Comparison of ENCODE assay signal across 14 cellular contexts in genomic region chrX:19630228-19630627, GRCh38.
DNase-seq lines count a peak whose midpoint lies in the region; ATAC-seq, FAIRE-seq and TF ChIP-seq lines count a peak whose summit lies in the region.
"Had no signal": no experiment of that assay in that cellular context is flagged by ENCODE, and none has a peak within 500 bp of the region (broad histone marks: within the 10 kb centered on the region; RNA-seq: fewer than 3 reads in every experiment).

No MANE protein-coding gene starts in this region.

- SMC1A ChIA-PET in GM12878 (lab: Charles Lee; ENCODE audit: uncharacterized antibody, unreplicated experiment), result no interaction called here

- BruUV-seq in GM12878 (replicated peaks; lab: Mats Ljungman, UMichigan), result no TSS peak

- H3K27me3 Mint-ChIP-seq in CD4-positive, alpha-beta T cell, result no peaks in the 10 kb centered on the region

- TF ChIP-seq CTCF in CD4-positive, alpha-beta T cell (IDR thresholded peaks at IDR 0.05), result no peak
- TF ChIP-seq CTCF in GM12878 (IDR thresholded peaks at IDR 0.05 in 2 of 3, conservative IDR thresholded peaks at IDR 0.05 in 1 of 3; ENCODE audit: control insufficient read depth in 2 of 3, extremely low read depth in 1 of 3, insufficient read depth in 1 of 3, low read depth in 3 of 3, low read length in 3 of 3) (no peak), right atrium auricular region (IDR thresholded peaks at IDR 0.05) (no peak)

- no peak overlapping the region for H3K4me3 Mint-ChIP-seq in CD4-positive, alpha-beta T cell
- H3K4me3 Mint-ChIP-seq: endodermal cell had no signal

- no peaks in the 10 kb centered on the region for H3K27me3 ChIP-seq in CD4-positive, alpha-beta T cell (ENCODE audit: control insufficient read depth, insufficient read depth, low read length)
- no peaks in the 10 kb centered on the region for H3K27me3 ChIP-seq in GM12878 (replicated peaks in 1 of 2; ENCODE audit: control insufficient read depth in 2 of 2, insufficient read depth in 2 of 2, low read length in 1 of 2)
- no peaks in the 10 kb centered on the region for H3K27me3 ChIP-seq in right atrium auricular region
- H3K27me3 ChIP-seq: ascending aorta, tibial artery had no signal

- no peak overlapping the region for H3K4me3 ChIP-seq in GM12878
- no peak overlapping the region for H3K4me3 ChIP-seq in right atrium auricular region
- H3K4me3 ChIP-seq: ascending aorta, tibial artery had no signal

- peaks cover 1 to 2% of the 10 kb centered on the region in 2 experiments; a peak in 3 of 4 replicates for H3K36me3 ChIP-seq in GM12878 (ENCODE audit: control insufficient read depth in 2 of 2, insufficient read depth in 2 of 2, low read length in 1 of 2)
- no peaks in the 10 kb centered on the region for H3K36me3 ChIP-seq in right atrium auricular region
- H3K36me3 ChIP-seq: ascending aorta, tibial artery had no signal

- RAD21 ChIA-PET in GM12878 (lab: Charles Lee; ENCODE audit: unreplicated experiment), result interaction anchor here (1.0 kb wide), 1 partner anchor 75 kb away, joined by 3 read pairs; no protein-coding TSS in a partner anchor

- CTCF ChIA-PET in CD4-positive, alpha-beta T cell (lab: Charles Lee), result no interaction called here
- CTCF ChIA-PET in GM12878 (lab: Yijun Ruan, JAX), result no interaction called here

- H4K20me1 ChIP-seq in GM12878 (ENCODE audit: control insufficient read depth, insufficient read depth), result no peaks in the 10 kb centered on the region

- H3K4me1 ChIP-seq in GM12878 (ENCODE audit: control insufficient read depth, insufficient read depth, low read length) (peaks cover 33% of the 10 kb centered on the region), right atrium auricular region (no peaks in the 10 kb centered on the region)
- H3K4me1 ChIP-seq: ascending aorta had no signal

- FAIRE-seq in GM12878 (lab: Jason Lieb, UNC), result no peak

- intact Hi-C loops in CD4-positive, alpha-beta T cell (cut with DNase I, micrococcal nuclease), result no loop called here
- intact Hi-C loops in GM12878 (cut with micrococcal nuclease; ENCODE audit: unreplicated experiment), result no loop called here

- POLR2A ChIA-PET in CD4-positive, alpha-beta T cell (lab: Charles Lee), result no interaction called here
- POLR2A ChIA-PET in GM12878 (lab: Charles Lee), result no interaction called here

- no peaks in the 10 kb centered on the region for H3K9me3 ChIP-seq in CD4-positive, alpha-beta T cell (ENCODE audit: control insufficient read depth, low read length)
- H3K9me3 ChIP-seq in GM12878 (replicated peaks; ENCODE audit: control insufficient read depth, insufficient read depth, low read length), result no peaks in the 10 kb centered on the region
- H3K9me3 ChIP-seq in right atrium auricular region, result no peaks in the 10 kb centered on the region
- H3K9me3 ChIP-seq: ascending aorta, tibial artery had no signal

- peaks cover 62% of the 10 kb centered on the region for H3K36me3 Mint-ChIP-seq in CD4-positive, alpha-beta T cell (ENCODE audit: low read depth)

- peak overlapping the region; percentile 35; the same call in 1 of the 2 replicates for H3K9ac ChIP-seq in GM12878 (ENCODE audit: control insufficient read depth, insufficient read depth, low read length)

- peak overlapping the region; percentile 70 for H3K27ac Mint-ChIP-seq in CD4-positive, alpha-beta T cell

- WGBS in GM12878 (ENCODE audit: insufficient coverage, insufficient replicate concordance, low lambda C conversion rate, missing lambda C conversion rate), result 0% methylated on average over 3 of the region's 3 CpGs

- DNase-seq in CD4-positive, alpha-beta T cell, result no peak
- DNase-seq in GM12878 (ENCODE audit: low read depth, low spot score) (peak; percentile 36), erythroblast (lab: John Stamatoyannopoulos, UW) (no peak), kidney tubule cell (ENCODE audit: low spot score) (no peak), right atrium auricular region (ENCODE audit: low spot score) (no peak)
- DNase-seq: endodermal cell, Kasumi-1, NCI-H345, retina, tibial artery had no signal

- no peak for TF ChIP-seq RAD21 in GM12878 (IDR thresholded peaks at IDR 0.05; ENCODE audit: insufficient read depth, low read depth, low read length)

- H3K9me3 Mint-ChIP-seq in CD4-positive, alpha-beta T cell, result no peaks in the 10 kb centered on the region

- H3K4me1 Mint-ChIP-seq in CD4-positive, alpha-beta T cell (ENCODE audit: low read depth), result peaks cover 52% of the 10 kb centered on the region

- in situ Hi-C loops in GM12878 (cut with MboI), result no loop called here

- no peak overlapping the region for H2AFZ ChIP-seq in GM12878 (ENCODE audit: control insufficient read depth, low read depth, low read length)

- H3K4me2 ChIP-seq in GM12878 (ENCODE audit: control insufficient read depth, insufficient read depth), result peak overlapping the region; percentile 66

- peak in 1 of 2 experiments; percentile 87; a peak in 1 of 4 replicates for TF ChIP-seq EP300 in GM12878 (IDR thresholded peaks at IDR 0.05; ENCODE audit: borderline replicate concordance in 1 of 2, control insufficient read depth in 1 of 2, low read depth in 2 of 2, low read length in 2 of 2)

- no peak for TF ChIP-seq POLR2A in GM12878 (IDR thresholded peaks at IDR 0.05; ENCODE audit: low read depth, low read length)
- no peak for TF ChIP-seq POLR2A in erythroblast (IDR thresholded peaks at IDR 0.05; ENCODE audit: low read length)

- peaks cover 12% of the 10 kb centered on the region for H3K79me2 ChIP-seq in GM12878 (ENCODE audit: control insufficient read depth, insufficient read depth, low read length)

- ATAC-seq in CD4-positive, alpha-beta T cell (ENCODE audit: poor library complexity), result no peak
- ATAC-seq in GM18502 (IDR thresholded peaks at IDR 0.05; ENCODE audit: poor library complexity, unreplicated experiment) (peak; percentile 54), HG03432 (IDR thresholded peaks at IDR 0.05; ENCODE audit: unreplicated experiment) (peak; percentile 48), GM12878 (peak; percentile 64), HG03175 (IDR thresholded peaks at IDR 0.05; ENCODE audit: unreplicated experiment) (no peak)

- peak overlapping the region; percentile 29 for H3K27ac ChIP-seq in CD4-positive, alpha-beta T cell (ENCODE audit: low read depth, low read length)
- H3K27ac ChIP-seq in GM12878 (ENCODE audit: control insufficient read depth, insufficient read depth) (peak overlapping the region; percentile 55), right atrium auricular region (no peak overlapping the region)
- H3K27ac ChIP-seq: ascending aorta, tibial artery had no signal

TF ChIP-seq in GM12878, 131 proteins besides CTCF, POLR2A, EP300 and RAD21 (continues in another document):
- TF ChIP-seq ZBED1 (IDR thresholded peaks at IDR 0.05; ENCODE audit: borderline replicate concordance) (no peak), YBX1 (IDR thresholded peaks at IDR 0.05) (no peak), RCOR1 (conservative IDR thresholded peaks at IDR 0.05; ENCODE audit: low read depth, low read length) (no peak), STAT3 (IDR thresholded peaks at IDR 0.05; ENCODE audit: low read depth, low read length) (no peak), ASH2L (IDR thresholded peaks at IDR 0.05; ENCODE audit: borderline replicate concordance, low read depth) (no peak), ZNF592 (IDR thresholded peaks at IDR 0.05) (no peak), WRNIP1 (IDR thresholded peaks at IDR 0.05; ENCODE audit: borderline replicate concordance, low read depth, low read length) (no peak), RUNX3 (IDR thresholded peaks at IDR 0.05; ENCODE audit: low read length) (peak; percentile 24), BMI1 (IDR thresholded peaks at IDR 0.05; ENCODE audit: borderline replicate concordance) (peak; percentile 36; the same call in 1 of the 2 replicates), IRF5 (IDR thresholded peaks at IDR 0.05; ENCODE audit: borderline replicate concordance) (no peak), ZNF24 (IDR thresholded peaks at IDR 0.05) (0 out of 2 replicates have a peak, but pooled peaks have one; percentile 29), CHD1 (IDR thresholded peaks at IDR 0.05; ENCODE audit: low read depth, low read length) (no peak)

Comparison
In these comparisons a context has a peak if more than half of its experiments do, and no peak if none do; other contexts are left out.
1. ATAC-seq: peak in GM18502 (single experiment), HG03432 (single experiment) and GM12878 (single experiment); none in CD4-positive, alpha-beta T cell (single experiment) and HG03175 (single experiment).
2. H3K27ac ChIP-seq: peak in CD4-positive, alpha-beta T cell (single experiment) and GM12878 (single experiment); none in right atrium auricular region (0 of 2).